Comparison of ENCODE assay signal across 8 cellular contexts in the genomic region with DNA sequence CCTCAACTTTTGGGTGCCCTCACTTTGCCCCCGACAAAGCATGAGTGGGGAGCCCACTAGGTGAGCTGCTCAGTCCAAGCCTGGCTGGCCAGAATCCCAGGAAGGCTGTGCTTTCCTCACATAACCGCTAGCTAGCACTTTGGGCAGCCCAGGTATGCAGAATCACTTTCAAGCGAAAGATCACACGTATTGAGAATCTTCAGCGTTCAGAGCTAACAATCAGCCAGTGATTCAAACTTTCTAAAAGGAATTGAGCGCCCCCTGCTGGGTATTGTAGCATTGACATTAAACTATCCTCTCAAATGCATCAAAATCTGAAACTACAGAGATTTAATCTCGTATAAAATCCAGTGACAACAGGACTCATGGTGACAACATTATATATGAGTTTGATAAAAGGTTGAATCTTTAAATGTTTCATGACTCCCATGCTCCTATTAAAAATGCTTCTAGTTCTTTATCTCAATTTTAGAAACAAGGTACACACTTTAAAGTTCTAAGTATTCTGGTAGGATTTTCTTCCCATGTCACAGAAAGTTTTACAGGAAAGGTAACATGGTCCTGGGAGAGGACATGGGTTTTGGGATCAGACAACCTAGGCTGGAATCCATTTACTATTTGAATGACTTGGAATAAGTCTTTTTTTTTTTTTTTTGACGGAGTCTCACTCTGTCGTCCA. TPM values are rescaled to one million over a fixed set of nuclear protein-coding genes. Genes with fewer than 3 reads are reported as not detected.
A peak's percentile ranks its signal among the peaks of the same experiment; 100 is the strongest.
DNase-seq lines count a peak whose midpoint lies in the region; ATAC-seq, FAIRE-seq and TF ChIP-seq lines count a peak whose summit lies in the region.

No MANE protein-coding gene starts in this region.

- H3K4me3 ChIP-seq in HCT116 (replicated peaks in 1 of 2; ENCODE audit: low read depth in 1 of 2, low read length in 2 of 2) (no peak overlapping the region), choroid plexus epithelial cell (ENCODE audit: low read depth, low read length) (no peak overlapping the region), HepG2 (replicated peaks in 1 of 3; ENCODE audit: insufficient read depth in 1 of 3, low read depth in 2 of 3, low read length in 3 of 3) (no peak overlapping the region)

- H3K9ac ChIP-seq in HCT116 (ENCODE audit: low read length), result no peak overlapping the region
- H3K9ac ChIP-seq in HepG2 (ENCODE audit: insufficient read depth, low read depth, low read length), result no peak overlapping the region

- H3K9me3 Mint-ChIP-seq in activated CD4-positive, alpha-beta T cell treated with anti-CD3 and anti-CD28 coated beads for 36 hours (ENCODE audit: low read depth), result no peaks in the 10 kb centered on the region

- H3K27ac ChIP-seq in HCT116 (ENCODE audit: low read depth, low read length) (no peak overlapping the region), HepG2 (ENCODE audit: extremely low read length, insufficient read depth, low read length) (no peak overlapping the region)

- H3K4me1 ChIP-seq in HCT116 (ENCODE audit: control insufficient read depth in 1 of 2, insufficient read depth in 2 of 2, low read length in 2 of 2), result peaks cover 3 to 16% of the 10 kb centered on the region in 2 experiments; a peak in 3 of 4 replicates
- peaks cover 29% of the 10 kb centered on the region for H3K4me1 ChIP-seq in HepG2 (ENCODE audit: insufficient read depth, low read length)

- ATAC-seq in HCT116 (peak; percentile 89), HepG2 (peak; percentile 90), HG03045 (IDR thresholded peaks at IDR 0.05; ENCODE audit: unreplicated experiment) (no peak)
- ATAC-seq in activated CD4-positive, alpha-beta T cell treated with anti-CD3 and anti-CD28 coated beads for 36 hours, result peak; percentile 78

- H3K9me3 ChIP-seq in HCT116 (ENCODE audit: control insufficient read depth in 1 of 2, insufficient read depth in 1 of 2, low read depth in 1 of 2, low read length in 2 of 2) (no peaks in the 10 kb centered on the region), HepG2 (ENCODE audit: low read length) (no peaks in the 10 kb centered on the region)

- FAIRE-seq in HepG2 (lab: Jason Lieb, UNC), result peak; percentile 89

- H3K27ac Mint-ChIP-seq in activated CD4-positive, alpha-beta T cell treated with anti-CD3 and anti-CD28 coated beads for 36 hours, result no peak overlapping the region

- TF ChIP-seq RAD21 in HCT116 (IDR thresholded peaks at IDR 0.05; ENCODE audit: low read depth) (peak; percentile 95), HepG2 (CRISPR knock-in tag; IDR thresholded peaks at IDR 0.05) (peak; percentile 63)

- no peak for TF ChIP-seq EP300 in HepG2 (IDR thresholded peaks at IDR 0.05; ENCODE audit: low read depth in 2 of 2, low read length in 2 of 2)
- TF ChIP-seq EP300 in HepG2 (CRISPR knock-in tag; IDR thresholded peaks at IDR 0.05; ENCODE audit: borderline replicate concordance), result no peak

- RAD21 ChIA-PET in HCT116 (lab: Charles Lee; ENCODE audit: low non-redundant PET in 1 of 2, low total read pairs in 2 of 2, uncharacterized antibody in 2 of 2, unreplicated experiment in 2 of 2), result interaction anchor here (0.7 to 2.0 kb wide), 7 partner anchors 110 to 274 kb away, joined by 3 to 13 read pairs (median 4); no protein-coding TSS in a partner anchor

- H3K27me3 ChIP-seq in HCT116 (ENCODE audit: insufficient read depth, low read length) (no peaks in the 10 kb centered on the region), HepG2 (ENCODE audit: control insufficient read depth in 1 of 2, insufficient read depth in 2 of 2, low read length in 2 of 2) (no peaks in the 10 kb centered on the region)

- intact Hi-C loops in HCT116 (cut with micrococcal nuclease) (loop anchor here (1.0 to 10.0 kb wide), 7 partner anchors 97 to 659 kb away; no protein-coding TSS in a partner anchor), HepG2 (cut with micrococcal nuclease; ENCODE audit: unreplicated experiment) (loop anchor here (1.0 to 5.0 kb wide), 5 partner anchors 25 to 262 kb away; no protein-coding TSS in a partner anchor)
- intact Hi-C loops in activated CD4-positive, alpha-beta T cell treated with anti-CD3 and anti-CD28 coated beads for 36 hours (cut with DNase I, micrococcal nuclease), result loop anchor here (1.0 to 2.0 kb wide), 6 partner anchors 116 to 655 kb away; no protein-coding TSS in a partner anchor

- WGBS in HepG2 (ENCODE audit: low lambda C conversion rate), result 49% methylated on average over 8 of the region's 9 CpGs

- H3K36me3 Mint-ChIP-seq in activated CD4-positive, alpha-beta T cell treated with anti-CD3 and anti-CD28 coated beads for 36 hours (ENCODE audit: low read depth), result peaks cover 16% of the 10 kb centered on the region

- POLR2A ChIA-PET in HCT116 (lab: Charles Lee), result interaction anchor here (1.0 to 1.1 kb wide), 2 partner anchors 11 to 167 kb away, joined by 3 read pairs; no protein-coding TSS in a partner anchor
- POLR2A ChIA-PET in activated CD4-positive, alpha-beta T cell treated with anti-CD3 and anti-CD28 coated beads for 36 hours (lab: Charles Lee), result interaction anchor here (0.7 to 1.4 kb wide), 2 partner anchors 9 to 12 kb away, joined by 4 to 6 read pairs; no protein-coding TSS in a partner anchor
- POLR2A ChIA-PET in HepG2 (lab: Yijun Ruan, JAX), result interaction anchor here (0.9 to 1.7 kb wide), 4 partner anchors 100 to 165 kb away, joined by 4 to 11 read pairs (median 4); a partner anchor contains a TSS

- no TSS peak for BruUV-seq in HCT116 (replicated peaks; lab: Mats Ljungman, UMichigan)
- no TSS peak for BruUV-seq in HepG2 (replicated peaks; lab: Mats Ljungman, UMichigan)

- no peaks in the 10 kb centered on the region for H3K9me2 ChIP-seq in HCT116 (ENCODE audit: insufficient read depth)

- H3K36me3 ChIP-seq in HCT116 (ENCODE audit: control insufficient read depth in 1 of 2, insufficient read depth in 2 of 2, low read length in 2 of 2), result peaks cover 20 to 22% of the 10 kb centered on the region in 2 experiments; a peak in 2 of 4 replicates
- peaks cover 0 to 29% of the 10 kb centered on the region in 2 experiments; a peak in 4 of 5 replicates for H3K36me3 ChIP-seq in HepG2 (replicated peaks in 1 of 2; ENCODE audit: control insufficient read depth in 1 of 2, insufficient read depth in 2 of 2, low read length in 2 of 2)

- CTCF ChIA-PET in HCT116 (lab: Charles Lee), result interaction anchor here (0.6 to 6.0 kb wide), 29 partner anchors 8 to 509 kb away, joined by 3 to 71 read pairs (median 4); a partner anchor contains a TSS
- CTCF ChIA-PET in activated CD4-positive, alpha-beta T cell treated with anti-CD3 and anti-CD28 coated beads for 36 hours (lab: Charles Lee), result interaction anchor here (0.6 to 4.8 kb wide), 36 partner anchors 10 to 798 kb away, joined by 3 to 67 read pairs (median 4); a partner anchor contains a TSS
- CTCF ChIA-PET in HepG2 (lab: Yijun Ruan, JAX; ENCODE audit: low intra/inter-chr PET ratio, low total read pairs), result interaction anchor here (0.8 to 2.6 kb wide), 2 partner anchors 115 to 165 kb away, joined by 6 to 48 read pairs; no protein-coding TSS in a partner anchor

- H3K4me3 Mint-ChIP-seq in activated CD4-positive, alpha-beta T cell treated with anti-CD3 and anti-CD28 coated beads for 36 hours, result no peak overlapping the region

- H3K4me2 ChIP-seq in HCT116 (ENCODE audit: low read length) (peak overlapping the region; percentile 39), HepG2 (ENCODE audit: low read depth, low read length) (0 out of 2 replicates have a peak overlapping the region, but pooled peaks have one; percentile 37)

- no peaks in the 10 kb centered on the region for H3K27me3 Mint-ChIP-seq in activated CD4-positive, alpha-beta T cell treated with anti-CD3 and anti-CD28 coated beads for 36 hours

- in situ Hi-C loops in HepG2 (cut with HindIII; ENCODE audit: extremely low pct_ligation_motif_present, low pct_unique_long_range_greater_than_20kb), result loop anchor here (5.0 to 10.0 kb wide), 2 partner anchors 167 to 259 kb away; no protein-coding TSS in a partner anchor

- TF ChIP-seq POLR2A in HCT116 (IDR thresholded peaks at IDR 0.05; ENCODE audit: borderline replicate concordance, extremely low read depth, insufficient read depth, insufficient read length), result no peak
- TF ChIP-seq POLR2A in HepG2 (IDR thresholded peaks at IDR 0.05; ENCODE audit: insufficient read depth in 1 of 2, low read depth in 2 of 2, low read length in 2 of 2), result no peak

- H2AFZ ChIP-seq in HCT116 (ENCODE audit: low read depth, low read length, poor library complexity, severe bottlenecking) (no peak overlapping the region), HepG2 (ENCODE audit: low read length) (no peak overlapping the region)

- TF ChIP-seq CTCF in HCT116 (IDR thresholded peaks at IDR 0.05 in 2 of 3, conservative IDR thresholded peaks at IDR 0.05 in 1 of 3; ENCODE audit: borderline replicate concordance in 1 of 3, insufficient read depth in 1 of 3, low read depth in 2 of 3, low read length in 2 of 3) (peak; percentile 66 to 87 (median 80)), choroid plexus epithelial cell (conservative IDR thresholded peaks at IDR 0.05; ENCODE audit: low read depth, low read length) (peak; percentile 74), HepG2 (CRISPR knock-in tag; IDR thresholded peaks at IDR 0.05) (peak; percentile 78)

- DNase-seq in COLO668 (lab: John Stamatoyannopoulos, UW; ENCODE audit: unreplicated experiment), result peak; percentile 62
- DNase-seq in HCT116 (ENCODE audit: low read depth, low spot score), result peak; percentile 51
- DNase-seq in NCI-H2227 (lab: John Stamatoyannopoulos, UW; ENCODE audit: unreplicated experiment), result peak; percentile 82
- peak; percentile 88 for DNase-seq in activated CD4-positive, alpha-beta T cell treated with anti-CD3 and anti-CD28 coated beads for 36 hours
- DNase-seq in choroid plexus epithelial cell (ENCODE audit: low read depth), result peak; percentile 86
- DNase-seq in HepG2 (ENCODE audit: low spot score), result peak; percentile 80
- DNase-seq in stimulated activated CD4-positive, alpha-beta T cell treated with anti-CD3 and anti-CD28 coated beads, TNF-alpha, amount 100 ng/mL, for 24 hours (ENCODE audit: low read depth in 3 of 3), result peak; percentile 66 to 79 (median 68)

- no peaks in the 10 kb centered on the region for H3K4me1 Mint-ChIP-seq in activated CD4-positive, alpha-beta T cell treated with anti-CD3 and anti-CD28 coated beads for 36 hours

- H3K79me2 ChIP-seq in HCT116 (ENCODE audit: insufficient read depth, low read length) (no peaks in the 10 kb centered on the region), HepG2 (ENCODE audit: insufficient read depth, low read length) (no peaks in the 10 kb centered on the region)

- H4K20me1 ChIP-seq in HCT116 (ENCODE audit: insufficient read depth) (no peaks in the 10 kb centered on the region), HepG2 (ENCODE audit: insufficient read depth, low read length) (no peaks in the 10 kb centered on the region)

RNA-seq across cellular contexts. Expression of a gene that starts 11.8 kb away (rescaled TPM):
- total RNA-seq in HCT116 (2021; ENCODE audit: unreplicated experiment), result 35.7 TPM
- 26.6 and 26.7 TPM in 2 replicates for polyA plus RNA-seq in HCT116 (2012)
- 10 to 100 TPM; 35.9 to 39.7 TPM for total RNA-seq in activated CD4-positive, alpha-beta T cell treated with anti-CD3 and anti-CD28 coated beads for 36 hours
- 69.1 and 95.1 TPM in 2 replicates for total RNA-seq in HepG2 (2016; rRNA removed; fragmentation: Illumina TruSeq; extraction: Trizol)
- total RNA-seq in HepG2 (2016; cell fraction: cytosol; rRNA removed; fragmentation: Illumina TruSeq; extraction: Trizol; ENCODE audit: low read depth), result 28.8 and 29.6 TPM in 2 replicates
- total RNA-seq in HepG2 (2016; cell fraction: insoluble cytoplasmic fraction; rRNA removed; fragmentation: Illumina TruSeq; extraction: Trizol), result 65.5 and 97.5 TPM in 2 replicates
- 66.9 and 68.5 TPM in 2 replicates for total RNA-seq in HepG2 (2016; cell fraction: membrane; rRNA removed; fragmentation: Illumina TruSeq; extraction: Trizol)
- 35.2 and 41.2 TPM in 2 replicates for total RNA-seq in HepG2 (2016; cell fraction: nucleus; rRNA removed; fragmentation: Illumina TruSeq; extraction: Trizol)
- polyA plus RNA-seq in HepG2 (2011; rRNA removed), result 30.1 and 48.7 TPM in 2 replicates
- 25.8 and 39.9 TPM in 2 replicates for polyA plus RNA-seq in HepG2 (2011; cell fraction: cytosol; rRNA removed)
- polyA plus RNA-seq in HepG2 (2011; cell fraction: nucleus; rRNA removed), result 8.8 and 11.8 TPM in 2 replicates
- polyA plus RNA-seq in HepG2 (2012), result 49.7 and 63.1 TPM in 2 replicates
- 39.1 and 56.3 TPM in 2 replicates for polyA plus RNA-seq in HepG2 (2016; cell fraction: cytosol; fragmentation: Illumina TruSeq; extraction: Trizol; ENCODE audit: low read depth)
- polyA plus RNA-seq in HepG2 (2016; cell fraction: insoluble cytoplasmic fraction; fragmentation: Illumina TruSeq; extraction: Trizol; ENCODE audit: low read depth), result 131 and 136 TPM in 2 replicates
- 79.6 and 85.2 TPM in 2 replicates for polyA plus RNA-seq in HepG2 (2016; cell fraction: membrane; fragmentation: Illumina TruSeq; extraction: Trizol; ENCODE audit: low read depth)
- polyA plus RNA-seq in HepG2 (2016; cell fraction: nucleus; fragmentation: Illumina TruSeq; extraction: Trizol; ENCODE audit: insufficient read depth, low read depth), result 57.6 and 59.2 TPM in 2 replicates
- polyA minus RNA-seq in HepG2 (2011; rRNA and poly(A)+ RNA removed; ENCODE audit: low replicate concordance), result 7.5 and 12.4 TPM in 2 replicates
- polyA minus RNA-seq in HepG2 (2011; cell fraction: cytosol; rRNA and poly(A)+ RNA removed), result 15.1 and 18.6 TPM in 2 replicates
- polyA minus RNA-seq in HepG2 (2011; cell fraction: nucleus; rRNA and poly(A)+ RNA removed), result 26.4 and 28.3 TPM in 2 replicates

RNA-seq across cellular contexts. Expression of a gene that starts 11.8 kb away (rescaled TPM):
- 19.1 TPM for total RNA-seq in HCT116 (2021; ENCODE audit: unreplicated experiment)
- polyA plus RNA-seq in HCT116 (2012), result 11.7 and 12.0 TPM in 2 replicates
- total RNA-seq in activated CD4-positive, alpha-beta T cell treated with anti-CD3 and anti-CD28 coated beads for 36 hours, result 10 to 100 TPM; 21.3 to 25.9 TPM
- total RNA-seq in HepG2 (2016; rRNA removed; fragmentation: Illumina TruSeq; extraction: Trizol), result 18.4 and 25.6 TPM in 2 replicates
- total RNA-seq in HepG2 (2016; cell fraction: cytosol; rRNA removed; fragmentation: Illumina TruSeq; extraction: Trizol; ENCODE audit: low read depth), result 7.5 and 9.5 TPM in 2 replicates
- 19.5 and 23.0 TPM in 2 replicates for total RNA-seq in HepG2 (2016; cell fraction: insoluble cytoplasmic fraction; rRNA removed; fragmentation: Illumina TruSeq; extraction: Trizol)
- 16.9 and 19.2 TPM in 2 replicates for total RNA-seq in HepG2 (2016; cell fraction: membrane; rRNA removed; fragmentation: Illumina TruSeq; extraction: Trizol)
- 15.5 and 17.1 TPM in 2 replicates for total RNA-seq in HepG2 (2016; cell fraction: nucleus; rRNA removed; fragmentation: Illumina TruSeq; extraction: Trizol)
- 7.0 and 7.2 TPM in 2 replicates for polyA plus RNA-seq in HepG2 (2011; rRNA removed)
- 2.9 and 4.4 TPM in 2 replicates for polyA plus RNA-seq in HepG2 (2011; cell fraction: cytosol; rRNA removed)
- 4.1 and 20.5 TPM in 2 replicates for polyA plus RNA-seq in HepG2 (2011; cell fraction: nucleus; rRNA removed)
- 16.1 and 22.5 TPM in 2 replicates for polyA plus RNA-seq in HepG2 (2012)
- polyA plus RNA-seq in HepG2 (2016; cell fraction: cytosol; fragmentation: Illumina TruSeq; extraction: Trizol; ENCODE audit: low read depth), result 7.0 and 8.2 TPM in 2 replicates
- polyA plus RNA-seq in HepG2 (2016; cell fraction: insoluble cytoplasmic fraction; fragmentation: Illumina TruSeq; extraction: Trizol; ENCODE audit: low read depth), result 26.6 and 31.1 TPM in 2 replicates
- polyA plus RNA-seq in HepG2 (2016; cell fraction: membrane; fragmentation: Illumina TruSeq; extraction: Trizol; ENCODE audit: low read depth), result 13.3 and 15.5 TPM in 2 replicates
- 21.6 and 23.0 TPM in 2 replicates for polyA plus RNA-seq in HepG2 (2016; cell fraction: nucleus; fragmentation: Illumina TruSeq; extraction: Trizol; ENCODE audit: insufficient read depth, low read depth)
- polyA minus RNA-seq in HepG2 (2011; rRNA and poly(A)+ RNA removed; ENCODE audit: low replicate concordance), result 7.3 and 7.5 TPM in 2 replicates
- 4.5 and 5.5 TPM in 2 replicates for polyA minus RNA-seq in HepG2 (2011; cell fraction: cytosol; rRNA and poly(A)+ RNA removed)
- 32.3 and 43.6 TPM in 2 replicates for polyA minus RNA-seq in HepG2 (2011; cell fraction: nucleus; rRNA and poly(A)+ RNA removed)
